ENCODE assay signal across 14 cellular contexts in the genomic region with DNA sequence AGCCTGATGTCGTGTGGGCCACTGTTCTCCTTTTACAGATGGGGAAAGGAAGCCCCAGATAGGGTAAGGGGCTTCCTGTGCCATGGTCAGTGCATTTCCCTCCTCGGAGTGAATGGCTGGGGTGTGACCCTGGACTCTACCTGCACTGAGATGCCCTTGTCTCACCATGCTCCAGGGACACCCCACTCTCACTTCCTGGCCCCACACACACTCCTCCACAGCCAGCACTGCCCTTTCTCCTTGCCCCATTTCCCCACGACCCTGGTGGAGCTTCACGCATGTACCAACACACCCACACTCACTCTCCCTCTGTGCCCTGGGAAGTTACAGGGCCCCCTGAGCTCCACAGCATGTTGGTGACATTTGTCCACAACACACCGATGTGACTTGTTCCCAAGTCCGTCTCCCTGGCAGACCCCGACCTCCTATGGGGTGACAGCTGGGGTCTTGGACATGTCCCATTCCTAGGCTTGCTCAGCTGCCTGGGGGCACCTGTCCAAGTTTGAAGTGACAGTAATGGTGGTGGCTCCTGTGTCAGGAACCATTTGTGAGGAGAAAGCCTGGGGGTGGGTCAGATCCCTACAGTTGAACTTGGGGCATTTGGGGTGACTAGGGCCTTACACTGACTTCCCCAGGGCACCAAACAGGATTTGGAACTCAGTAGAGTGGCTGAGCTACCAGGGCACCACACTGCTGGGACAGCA. TPM values are rescaled to one million over a fixed set of nuclear protein-coding genes. Genes with fewer than 3 reads are reported as not detected.
DNase-seq lines count a peak whose midpoint lies in the region; ATAC-seq and TF ChIP-seq lines count a peak whose summit lies in the region.
"Had no signal": no experiment of that assay in that cellular context is flagged by ENCODE, and none has a peak within 500 bp of the region (broad histone marks: within the 10 kb centered on the region; RNA-seq: fewer than 3 reads in every experiment).

No MANE protein-coding gene starts in this region.

- no peak overlapping the region for H3K4me3 Mint-ChIP-seq in T-helper 1 cell treated with Interleukin-12 subunit alpha and Interleukin-12 subunit beta and Interleukin-4 antibody, amounts not matched to agents 30 μg/mL and 1 μg/mL, for 36 hours
- H3K4me3 Mint-ChIP-seq: activated T-cell treated with anti-CD3 and anti-CD28 coated beads, Interleukin-2, amount 50 U/mL, for 4 hours; natural killer cell had no signal

- no peaks in the 10 kb centered on the region for H3K36me3 ChIP-seq in ascending aorta
- no peaks in the 10 kb centered on the region for H3K36me3 ChIP-seq in right lobe of liver
- H3K36me3 ChIP-seq in stomach = peaks cover 0 to 3% (median 0%) of the 10 kb centered on the region in 4 donors

- no peaks in the 10 kb centered on the region for H3K36me3 Mint-ChIP-seq in T-helper 1 cell treated with Interleukin-12 subunit alpha and Interleukin-12 subunit beta and Interleukin-4 antibody, amounts not matched to agents 30 μg/mL and 1 μg/mL, for 36 hours (ENCODE audit: low read depth)
- H3K36me3 Mint-ChIP-seq: natural killer cell had no signal

- H3K27ac ChIP-seq in ascending aorta (peak overlapping the region; percentile 26 to 56), right lobe of liver (peak overlapping the region in 2 of 3 donors; percentile 47 to 66), stomach (peak overlapping the region; percentile 16 to 77 (median 57))

- in situ Hi-C loops in G401 (cut with HindIII; ENCODE audit: low sequenced_read_pairs) = no loop called here

- TF ChIP-seq POLR2A in right lobe of liver (IDR thresholded peaks at IDR 0.05) (no peak), stomach (IDR thresholded peaks at IDR 0.05) (no peak)

- H3K4me1 Mint-ChIP-seq in T-helper 1 cell treated with Interleukin-12 subunit alpha and Interleukin-12 subunit beta and Interleukin-4 antibody, amounts not matched to agents 30 μg/mL and 1 μg/mL, for 36 hours (ENCODE audit: low read depth) = peaks cover 5% of the 10 kb centered on the region

- TF ChIP-seq EP300 in stomach (IDR thresholded peaks at IDR 0.05) = no peak

- WGBS in right lobe of liver (ENCODE audit: insufficient coverage, low coverage, low lambda C conversion rate, missing lambda C conversion rate) = 63% methylated on average over 2 of the region's 7 CpGs
- WGBS in stomach, 5 donors = 65 to 77% (median 76%) methylated on average over 5 to 7 of the region's 7 CpGs

- H3K4me1 ChIP-seq in ascending aorta (no peaks in the 10 kb centered on the region), right lobe of liver (peaks cover 0 to 15% (median 2%) of the 10 kb centered on the region in 4 donors), stomach (peaks cover 11 to 60% (median 23%) of the 10 kb centered on the region in 4 donors)

- DNase-seq in T-helper 1 cell (no peak), ascending aorta (ENCODE audit: low spot score in 2 of 2) (peak in 1 of 2 donors; percentile 54), right lobe of liver (no peak), stomach (no peak), NCI-H524 treated with DMSO at 0.1 percent for 48 hours (lab: John Stamatoyannopoulos, UW) (no peak), G401 (ENCODE audit: low spot score) (no peak), NCI-H748 (lab: John Stamatoyannopoulos, UW; ENCODE audit: unreplicated experiment) (no peak)
- DNase-seq: activated T-cell treated with anti-CD3 and anti-CD28 coated beads, Interleukin-2, amount 50 U/mL, for 4 hours; GOT3; natural killer cell; NCI-H446 treated with DMSO at 0.1 percent for 48 hours; small intestine had no signal

- H3K27me3 ChIP-seq in ascending aorta (no peaks in the 10 kb centered on the region), right lobe of liver (no peaks in the 10 kb centered on the region), stomach (no peaks in the 10 kb centered on the region)

- no peaks in the 10 kb centered on the region for H3K9me3 ChIP-seq in ascending aorta
- H3K9me3 ChIP-seq in right lobe of liver = no peaks in the 10 kb centered on the region
- no peaks in the 10 kb centered on the region for H3K9me3 ChIP-seq in stomach
- H3K9me3 ChIP-seq: A549 had no signal

- intact Hi-C loops in ascending aorta (cut with DNase I) (no loop called here), right lobe of liver (cut with DNase I) (no loop called here), stomach (cut with DNase I; ENCODE audit: low total_unique reads) (no loop called here)

- H3K9me3 Mint-ChIP-seq in T-helper 1 cell treated with Interleukin-12 subunit alpha and Interleukin-12 subunit beta and Interleukin-4 antibody, amounts not matched to agents 30 μg/mL and 1 μg/mL, for 36 hours = no peaks in the 10 kb centered on the region
- H3K9me3 Mint-ChIP-seq: activated T-cell treated with anti-CD3 and anti-CD28 coated beads, Interleukin-2, amount 50 U/mL, for 4 hours; natural killer cell had no signal

- TF ChIP-seq CTCF in ascending aorta (IDR thresholded peaks at IDR 0.05) = no peak
- TF ChIP-seq CTCF in right lobe of liver (IDR thresholded peaks at IDR 0.05) = no peak
- no peak for TF ChIP-seq CTCF in stomach (IDR thresholded peaks at IDR 0.05)

- no peaks in the 10 kb centered on the region for H3K27me3 Mint-ChIP-seq in T-helper 1 cell treated with Interleukin-12 subunit alpha and Interleukin-12 subunit beta and Interleukin-4 antibody, amounts not matched to agents 30 μg/mL and 1 μg/mL, for 36 hours (ENCODE audit: low read depth)

- H3K4me3 ChIP-seq in ascending aorta = no peak overlapping the region
- no peak overlapping the region for H3K4me3 ChIP-seq in right lobe of liver
- H3K4me3 ChIP-seq in stomach = no peak overlapping the region
- H3K4me3 ChIP-seq: A549 had no signal

- peak overlapping the region; percentile 34 for H3K27ac Mint-ChIP-seq in T-helper 1 cell treated with Interleukin-12 subunit alpha and Interleukin-12 subunit beta and Interleukin-4 antibody, amounts not matched to agents 30 μg/mL and 1 μg/mL, for 36 hours
- H3K27ac Mint-ChIP-seq: natural killer cell had no signal

- no peak for ATAC-seq in right lobe of liver

RNA-seq across cellular contexts. Expression of a gene that starts 47.4 kb away (rescaled TPM):
- 325 TPM for total RNA-seq in ascending aorta
- total RNA-seq in right lobe of liver = 10 to 100 TPM; 15.9 to 32.9 (median 19.1) TPM
- total RNA-seq in stomach = 10 to 100 TPM; 26.8 to 87.5 (median 50.7) TPM
- polyA plus RNA-seq in stomach = 10 to 100 TPM in 1 of 3 donors, 1 to 10 TPM in 2; 5.5 to 13.4 (median 7.5) TPM
- 0.06 TPM in 1 of 2 replicates, not detected in the other for total RNA-seq in G401 (2014; rRNA removed; shearing (Covaris generic))

Comparison
In these comparisons a context has a peak if more than half of its experiments do, and no peak if none do; other contexts are left out.
1. RNA of a gene that starts 47.4 kb away (total RNA-seq): 325 TPM in ascending aorta (single experiment), 26.8 to 87.5 TPM in stomach and 15.9 to 32.9 TPM in right lobe of liver; 0.06 TPM in G401; every median in the first group is over 10 times any median in the second.
2. Peak in every context shown above with its lines, with median percentiles within 50 percentile points of each other: H3K27ac ChIP-seq.